15 cellular contexts compared by ENCODE assay signal in the genomic region with DNA sequence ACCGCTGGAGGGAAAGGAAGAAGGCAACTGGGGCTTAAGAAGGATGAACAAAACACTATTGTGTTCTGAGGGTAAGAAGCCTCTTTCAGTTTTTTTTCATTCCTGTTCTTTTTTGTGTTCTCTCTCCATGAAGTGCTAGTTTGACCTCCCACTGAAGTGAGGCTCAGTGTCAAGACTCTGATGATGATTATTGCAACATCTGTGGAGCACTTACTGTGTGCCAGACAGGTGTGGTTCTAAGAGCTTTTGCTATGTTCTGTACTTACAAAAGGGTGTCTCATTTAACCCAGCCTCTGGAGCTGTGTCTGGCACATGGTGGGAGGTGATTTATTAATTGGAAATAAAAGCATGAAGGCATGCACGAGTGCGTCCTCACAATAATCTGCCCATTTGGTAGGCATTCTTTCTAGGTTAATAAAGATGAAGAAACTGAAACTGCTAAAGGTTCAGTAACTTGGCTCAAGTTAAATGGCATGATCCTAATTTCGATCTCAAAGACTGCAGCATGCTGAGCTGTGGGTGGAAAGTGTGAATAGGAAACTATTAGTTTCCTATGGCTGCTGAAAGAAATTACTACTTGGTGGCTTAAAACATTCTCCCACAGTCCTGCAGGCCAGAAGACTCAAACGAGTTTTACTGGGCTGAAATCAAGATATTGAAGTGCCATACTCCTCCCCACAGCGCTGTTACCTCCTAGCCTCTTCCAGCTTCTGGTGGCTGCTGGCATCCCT. TPM values are rescaled to one million over a fixed set of nuclear protein-coding genes. Genes with fewer than 3 reads are reported as not detected.
DNase-seq lines count a peak whose midpoint lies in the region; ATAC-seq and TF ChIP-seq lines count a peak whose summit lies in the region.
"Had no signal": no experiment of that assay in that cellular context is flagged by ENCODE, and none has a peak within 500 bp of the region (broad histone marks: within the 10 kb centered on the region; RNA-seq: fewer than 3 reads in every experiment).

No MANE protein-coding gene starts in this region.

- no peak for TF ChIP-seq CTCF in left lung (IDR thresholded peaks at IDR 0.05)
- no peak for TF ChIP-seq CTCF in type B pancreatic cell (conservative IDR thresholded peaks at IDR 0.05)

- H3K27ac ChIP-seq in left lung: no peak overlapping the region
- H3K27ac ChIP-seq: BLaER1 had no signal

- no peaks in the 10 kb centered on the region for H3K36me3 Mint-ChIP-seq in activated CD4-positive, alpha-beta T cell treated with anti-CD3 and anti-CD28 coated beads, Interleukin-2, amount 10 ng/mL, durations not matched to agents 24 days and 14 days (ENCODE audit: low read depth)
- no peaks in the 10 kb centered on the region for H3K36me3 Mint-ChIP-seq in activated CD4-positive, alpha-beta T cell treated with anti-CD3 and anti-CD28 coated beads for 36 hours (ENCODE audit: low read depth)
- no peaks in the 10 kb centered on the region for H3K36me3 Mint-ChIP-seq in type B pancreatic cell
- no peaks in the 10 kb centered on the region for H3K36me3 Mint-ChIP-seq in effector memory CD8-positive, alpha-beta T cell (ENCODE audit: insufficient read depth)
- H3K36me3 Mint-ChIP-seq: CD4-positive, CD25-positive, alpha-beta regulatory T cell had no signal

- H3K27ac Mint-ChIP-seq in activated CD4-positive, alpha-beta T cell treated with anti-CD3 and anti-CD28 coated beads, Interleukin-2, amount 10 ng/mL, durations not matched to agents 24 days and 14 days: no peak overlapping the region
- H3K27ac Mint-ChIP-seq in activated CD4-positive, alpha-beta T cell treated with anti-CD3 and anti-CD28 coated beads for 36 hours: no peak overlapping the region
- H3K27ac Mint-ChIP-seq in type B pancreatic cell: no peak overlapping the region
- H3K27ac Mint-ChIP-seq in effector memory CD8-positive, alpha-beta T cell: no peak overlapping the region
- H3K27ac Mint-ChIP-seq: CD4-positive, CD25-positive, alpha-beta regulatory T cell had no signal

- intact Hi-C loops in activated CD4-positive, alpha-beta T cell treated with anti-CD3 and anti-CD28 coated beads, Interleukin-2, amount 10 ng/mL, durations not matched to agents 24 days and 14 days (cut with micrococcal nuclease): no loop called here
- intact Hi-C loops in activated CD4-positive, alpha-beta T cell treated with anti-CD3 and anti-CD28 coated beads for 36 hours (cut with DNase I, micrococcal nuclease): no loop called here
- intact Hi-C loops in left lung (cut with DNase I): no loop called here

- no peaks in the 10 kb centered on the region for H3K36me3 ChIP-seq in left lung
- H3K36me3 ChIP-seq: BLaER1, HAP-1 had no signal

- no peak for ATAC-seq in activated CD4-positive, alpha-beta T cell treated with anti-CD3 and anti-CD28 coated beads for 36 hours
- ATAC-seq in left lung: peak; percentile 4
- ATAC-seq in GM19463 (IDR thresholded peaks at IDR 0.05; ENCODE audit: unreplicated experiment): no peak
- ATAC-seq in effector memory CD8-positive, alpha-beta T cell (replicated peaks): no peak

- no peak overlapping the region for H3K4me3 Mint-ChIP-seq in activated CD4-positive, alpha-beta T cell treated with anti-CD3 and anti-CD28 coated beads, Interleukin-2, amount 10 ng/mL, durations not matched to agents 24 days and 14 days
- no peak overlapping the region for H3K4me3 Mint-ChIP-seq in activated CD4-positive, alpha-beta T cell treated with anti-CD3 and anti-CD28 coated beads for 36 hours
- peak overlapping the region; percentile 1 for H3K4me3 Mint-ChIP-seq in type B pancreatic cell
- no peak overlapping the region for H3K4me3 Mint-ChIP-seq in effector memory CD8-positive, alpha-beta T cell
- H3K4me3 Mint-ChIP-seq: CD4-positive, CD25-positive, alpha-beta regulatory T cell had no signal

- peaks cover 0 to 28% of the 10 kb centered on the region in 2 donors for H3K27me3 ChIP-seq in left lung
- H3K27me3 ChIP-seq: BLaER1 had no signal

- CTCF ChIA-PET in activated CD4-positive, alpha-beta T cell treated with anti-CD3 and anti-CD28 coated beads for 36 hours (lab: Charles Lee): no interaction called here

- H3K9me3 ChIP-seq in left lung: no peaks in the 10 kb centered on the region
- H3K9me3 ChIP-seq: HAP-1 had no signal

- no peaks in the 10 kb centered on the region for H3K4me1 ChIP-seq in left lung
- H3K4me1 ChIP-seq: BLaER1, HAP-1 had no signal

- no peaks in the 10 kb centered on the region for H3K9me3 Mint-ChIP-seq in activated CD4-positive, alpha-beta T cell treated with anti-CD3 and anti-CD28 coated beads, Interleukin-2, amount 10 ng/mL, durations not matched to agents 24 days and 14 days
- H3K9me3 Mint-ChIP-seq in activated CD4-positive, alpha-beta T cell treated with anti-CD3 and anti-CD28 coated beads for 36 hours (ENCODE audit: low read depth): peaks cover 2% of the 10 kb centered on the region
- no peaks in the 10 kb centered on the region for H3K9me3 Mint-ChIP-seq in type B pancreatic cell
- H3K9me3 Mint-ChIP-seq in effector memory CD8-positive, alpha-beta T cell: peaks cover 6 to 7% of the 10 kb centered on the region in 2 donors

- peaks cover 28% of the 10 kb centered on the region for H3K27me3 Mint-ChIP-seq in activated CD4-positive, alpha-beta T cell treated with anti-CD3 and anti-CD28 coated beads, Interleukin-2, amount 10 ng/mL, durations not matched to agents 24 days and 14 days
- peaks cover 33% of the 10 kb centered on the region for H3K27me3 Mint-ChIP-seq in activated CD4-positive, alpha-beta T cell treated with anti-CD3 and anti-CD28 coated beads for 36 hours
- peaks cover 17% of the 10 kb centered on the region for H3K27me3 Mint-ChIP-seq in type B pancreatic cell
- H3K27me3 Mint-ChIP-seq in effector memory CD8-positive, alpha-beta T cell: peaks cover 12 to 14% of the 10 kb centered on the region in 2 donors

- H3K4me3 ChIP-seq in left lung: no peak overlapping the region
- H3K4me3 ChIP-seq: BLaER1, HAP-1 had no signal

- peak; percentile 33 for DNase-seq in activated CD4-positive, alpha-beta T cell treated with anti-CD3 and anti-CD28 coated beads, Interleukin-2, amount 10 ng/mL, durations not matched to agents 24 days and 14 days
- no peak for DNase-seq in activated CD4-positive, alpha-beta T cell treated with anti-CD3 and anti-CD28 coated beads for 36 hours
- DNase-seq in SK-MEL-5 (ENCODE audit: low read depth, low spot score) (peak; percentile 12), left lung (no peak), type B pancreatic cell (ENCODE audit: extremely low spot score, unreplicated experiment) (no peak), NK-92 (lab: John Stamatoyannopoulos, UW; ENCODE audit: unreplicated experiment) (no peak)
- DNase-seq in effector memory CD8-positive, alpha-beta T cell: no peak
- DNase-seq: AML-193; Calu3; CD4-positive, CD25-positive, alpha-beta regulatory T cell; DMS 273 treated with DMSO at 0.1 percent for 48 hours had no signal

- no peaks in the 10 kb centered on the region for H3K4me1 Mint-ChIP-seq in activated CD4-positive, alpha-beta T cell treated with anti-CD3 and anti-CD28 coated beads, Interleukin-2, amount 10 ng/mL, durations not matched to agents 24 days and 14 days
- H3K4me1 Mint-ChIP-seq in activated CD4-positive, alpha-beta T cell treated with anti-CD3 and anti-CD28 coated beads for 36 hours: no peaks in the 10 kb centered on the region
- H3K4me1 Mint-ChIP-seq in type B pancreatic cell (ENCODE audit: unreplicated experiment): no peaks in the 10 kb centered on the region
- H3K4me1 Mint-ChIP-seq in effector memory CD8-positive, alpha-beta T cell (ENCODE audit: low read depth in 2 of 2): no peaks in the 10 kb centered on the region
- H3K4me1 Mint-ChIP-seq: CD4-positive, CD25-positive, alpha-beta regulatory T cell had no signal

- in situ Hi-C loops in SK-MEL-5 (cut with HindIII; ENCODE audit: low pct_unique_long_range_greater_than_20kb, low sequenced_read_pairs): no loop called here

- POLR2A ChIA-PET in activated CD4-positive, alpha-beta T cell treated with anti-CD3 and anti-CD28 coated beads for 36 hours (lab: Charles Lee): no interaction called here

RNA-seq across cellular contexts. Expression of a gene that starts 38.5 kb away (rescaled TPM):
- not detected in 2 replicates for total RNA-seq in activated CD4-positive, alpha-beta T cell treated with anti-CD3 and anti-CD28 coated beads, Interleukin-2, amount 10 ng/mL, durations not matched to agents 24 days and 14 days
- not detected for total RNA-seq in activated CD4-positive, alpha-beta T cell treated with anti-CD3 and anti-CD28 coated beads for 36 hours
- 42.3 and 51.9 TPM in 2 replicates for total RNA-seq in SK-MEL-5 (2014; rRNA removed; shearing (Covaris generic))
- polyA plus RNA-seq in SK-MEL-5 (2015; cell fraction: cytosol; rRNA removed): 9.6 and 14.6 TPM in 2 replicates
- 7.9 and 30.2 TPM in 2 replicates for polyA plus RNA-seq in SK-MEL-5 (2015; cell fraction: nucleus; rRNA removed)
- 100 to 1,000 TPM in 1 of 2 donors, 10 to 100 TPM in 1; 86.8 to 143 TPM for total RNA-seq in left lung
- total RNA-seq in type B pancreatic cell (ENCODE audit: low replicate concordance): 5.9 and 8.6 TPM in 2 replicates
- total RNA-seq: HepG2 had no signal
- polyA plus RNA-seq: CD4-positive, CD25-positive, alpha-beta regulatory T cell; HepG2 had no signal

Comparison
In these comparisons a context has a peak if more than half of its experiments do, and no peak if none do; other contexts are left out.
1. DNase-seq: peak in activated CD4-positive, alpha-beta T cell treated with anti-CD3 and anti-CD28 coated beads, Interleukin-2, amount 10 ng/mL, durations not matched to agents 24 days and 14 days (single experiment) and SK-MEL-5 (single experiment); none in activated CD4-positive, alpha-beta T cell treated with anti-CD3 and anti-CD28 coated beads for 36 hours (single experiment), left lung (0 of 2), type B pancreatic cell (single experiment), NK-92 (single experiment) and effector memory CD8-positive, alpha-beta T cell (0 of 3).